In genomic region chr5:95718738-95719137, GRCh38 we compare ENCODE assay signal across 18 cellular contexts. TPM values are rescaled to one million over a fixed set of nuclear protein-coding genes. Genes with fewer than 3 reads are reported as not detected.
"Had no signal": no experiment of that assay in that cellular context is flagged by ENCODE, and none has a peak within 500 bp of the region (broad histone marks: within the 10 kb centered on the region; RNA-seq: fewer than 3 reads in every experiment).

No MANE protein-coding gene starts in this region.

- H3K36me3 Mint-ChIP-seq: brain; naive B cell; stimulated activated naive B cell treated with anti-CD40 and anti-IgM and Interleukin-4, amounts not matched to agents 10 μg/mL and 1 μg/mL and 100 μg/mL, for 72 hours had no signal

- H3K27ac Mint-ChIP-seq: activated naive CD4-positive, alpha-beta T cell treated with anti-CD3 and anti-CD28 coated beads for 36 hours; brain; naive B cell; stimulated activated naive B cell treated with anti-CD40 and anti-IgM and Interleukin-4, amounts not matched to agents 10 μg/mL and 1 μg/mL and 100 μg/mL, for 72 hours had no signal

- H3K27ac ChIP-seq: coronary artery, gastrocnemius medialis had no signal

- H3K4me3 ChIP-seq: coronary artery, gastrocnemius medialis, mucosa of descending colon had no signal

- H3K36me3 ChIP-seq: gastrocnemius medialis had no signal

- H3K4me1 Mint-ChIP-seq: naive B cell; stimulated activated naive B cell treated with anti-CD40 and anti-IgM and Interleukin-4, amounts not matched to agents 10 μg/mL and 1 μg/mL and 100 μg/mL, for 72 hours had no signal

- H3K4me3 Mint-ChIP-seq: activated naive CD4-positive, alpha-beta T cell treated with anti-CD3 and anti-CD28 coated beads for 36 hours; activated T-cell treated with anti-CD3 and anti-CD28 coated beads, Interleukin-2, amount 50 U/mL, for 4 hours; brain; naive B cell; neural crest cell; stimulated activated naive B cell treated with anti-CD40 and anti-IgM and Interleukin-4, amounts not matched to agents 10 μg/mL and 1 μg/mL and 100 μg/mL, for 72 hours had no signal

- ATAC-seq: gastrocnemius medialis, left lobe of liver had no signal

- DNase-seq: activated CD4-positive, alpha-beta T cell treated with anti-CD3 and anti-CD28 coated beads, Interleukin-2, amount 50 U/mL, for 1 hour; activated CD4-positive, CD25-positive, alpha-beta regulatory T cell treated with anti-CD3 and anti-CD28 coated beads, Interleukin-2, amount 50 U/mL, for 72 hours; activated CD8-positive, alpha-beta memory T cell treated with anti-CD3 and anti-CD28 coated beads, Interleukin-2, amount 50 U/mL, for 4 hours; activated T-cell treated with anti-CD3 and anti-CD28 coated beads, Interleukin-2, amount 50 U/mL, for 4 hours; effector CD4-positive, alpha-beta T cell; gastrocnemius medialis; head of caudate nucleus; kidney; mucosa of descending colon; retina; stimulated activated naive B cell treated with anti-CD40 and anti-IgM and Interleukin-4, amounts not matched to agents 10 μg/mL and 1 μg/mL and 100 μg/mL, for 72 hours had no signal

- H3K9me3 ChIP-seq: gastrocnemius medialis, mucosa of descending colon had no signal

- H3K27me3 Mint-ChIP-seq: naive B cell; stimulated activated naive B cell treated with anti-CD40 and anti-IgM and Interleukin-4, amounts not matched to agents 10 μg/mL and 1 μg/mL and 100 μg/mL, for 72 hours had no signal

- H3K27me3 ChIP-seq: gastrocnemius medialis had no signal

RNA-seq across cellular contexts. Expression of gene SPATA9, which starts 35.9 kb away (rescaled TPM):
- total RNA-seq: activated naive CD4-positive, alpha-beta T cell treated with anti-CD3 and anti-CD28 coated beads for 36 hours; activated T-cell treated with anti-CD3 and anti-CD28 coated beads, Interleukin-2, amount 50 U/mL, for 4 hours; mammary epithelial cell had no signal
- polyA plus RNA-seq: mammary epithelial cell had no signal
